12 cellular contexts compared by ENCODE assay signal in genomic region chr1:209926045-209926444, GRCh38. TPM values are rescaled to one million over a fixed set of nuclear protein-coding genes. Genes with fewer than 3 reads are reported as not detected.
DNase-seq lines count a peak whose midpoint lies in the region; ATAC-seq, FAIRE-seq and TF ChIP-seq lines count a peak whose summit lies in the region.
"Had no signal": no experiment of that assay in that cellular context is flagged by ENCODE, and none has a peak within 500 bp of the region (broad histone marks: within the 10 kb centered on the region; RNA-seq: fewer than 3 reads in every experiment).

No MANE protein-coding gene starts in this region.

- TF ChIP-seq CTCF in endothelial cell of umbilical vein (IDR thresholded peaks at IDR 0.05; ENCODE audit: extremely low read depth in 1 of 2, insufficient read depth in 1 of 2, low read depth in 1 of 2, low read length in 2 of 2) (no peak), endothelial cell (IDR thresholded peaks at IDR 0.05; ENCODE audit: unreplicated experiment) (no peak)

- no TSS peak for BruUV-seq in endothelial cell of umbilical vein (replicated peaks; lab: Mats Ljungman, UMichigan)

- intact Hi-C loops in endothelial cell of umbilical vein (cut with micrococcal nuclease): no loop called here

- no peaks in the 10 kb centered on the region for H3K4me1 Mint-ChIP-seq in activated naive CD4-positive, alpha-beta T cell treated with anti-CD3 and anti-CD28 coated beads, Interleukin-2, amount 10 ng/mL, durations not matched to agents 7 days and 5 days
- H3K4me1 Mint-ChIP-seq in endothelial cell (ENCODE audit: unreplicated experiment): peaks cover 8% of the 10 kb centered on the region

- no peak for ATAC-seq in GM18909 (IDR thresholded peaks at IDR 0.05; ENCODE audit: poor library complexity, unreplicated experiment)

- no peak overlapping the region for H3K9ac ChIP-seq in endothelial cell of umbilical vein (replicated peaks; ENCODE audit: extremely low read depth, insufficient read depth, low read length)

- in situ Hi-C loops in ACHN (cut with HindIII; ENCODE audit: low pct_ligation_motif_present, low pct_unique_long_range_greater_than_20kb, low sequenced_read_pairs): no loop called here

- no peaks in the 10 kb centered on the region for H3K27me3 ChIP-seq in endothelial cell of umbilical vein (ENCODE audit: control insufficient read depth in 2 of 2, insufficient read depth in 2 of 2, low read length in 2 of 2)

- dilution Hi-C loops in endothelial cell of umbilical vein (cut with MboI; ENCODE audit: extremely low pct_ligation_motif_present, low sequenced_read_pairs): no loop called here

- no peak overlapping the region for H3K4me2 ChIP-seq in endothelial cell of umbilical vein (ENCODE audit: insufficient read depth, low read length)

- DNase-seq in ACHN (peak; percentile 24), HPDE6-E6E7 (ENCODE audit: extremely low spot score) (peak; percentile 17), NCI-H446 (lab: John Stamatoyannopoulos, UW) (peak; percentile 89 to 95), endothelial cell of umbilical vein (ENCODE audit: low read depth, low spot score) (peak; percentile 78), endothelial cell (ENCODE audit: low spot score) (no peak), LoVo (ENCODE audit: low spot score) (no peak)
- no peak for DNase-seq in activated naive CD4-positive, alpha-beta T cell treated with anti-CD3 and anti-CD28 coated beads, Interleukin-2, amount 10 ng/mL, durations not matched to agents 7 days and 5 days
- DNase-seq: effector CD8-positive, alpha-beta T cell; midbrain had no signal

- no peaks in the 10 kb centered on the region for H3K36me3 ChIP-seq in endothelial cell of umbilical vein (ENCODE audit: control insufficient read depth in 2 of 2, extremely low read depth in 1 of 2, insufficient read depth in 2 of 2, low read length in 2 of 2)

- no peaks in the 10 kb centered on the region for H3K79me2 ChIP-seq in endothelial cell of umbilical vein (ENCODE audit: control insufficient read depth, insufficient read depth, low read length)

- peak; percentile 89 for FAIRE-seq in endothelial cell of umbilical vein (lab: Jason Lieb, UNC)

- H3K27ac Mint-ChIP-seq in activated naive CD4-positive, alpha-beta T cell treated with anti-CD3 and anti-CD28 coated beads, Interleukin-2, amount 10 ng/mL, durations not matched to agents 7 days and 5 days: no peak overlapping the region
- no peak overlapping the region for H3K27ac Mint-ChIP-seq in endothelial cell (ENCODE audit: unreplicated experiment)

- H3K36me3 Mint-ChIP-seq in activated naive CD4-positive, alpha-beta T cell treated with anti-CD3 and anti-CD28 coated beads, Interleukin-2, amount 10 ng/mL, durations not matched to agents 7 days and 5 days: no peaks in the 10 kb centered on the region
- no peaks in the 10 kb centered on the region for H3K36me3 Mint-ChIP-seq in endothelial cell (ENCODE audit: low read depth, unreplicated experiment)

- no peaks in the 10 kb centered on the region for H4K20me1 ChIP-seq in endothelial cell of umbilical vein (replicated peaks; ENCODE audit: control insufficient read depth, extremely low read depth, insufficient read depth, low read length)

- no peaks in the 10 kb centered on the region for H3K9me3 Mint-ChIP-seq in activated naive CD4-positive, alpha-beta T cell treated with anti-CD3 and anti-CD28 coated beads, Interleukin-2, amount 10 ng/mL, durations not matched to agents 7 days and 5 days
- H3K9me3 Mint-ChIP-seq in endothelial cell (ENCODE audit: unreplicated experiment): no peaks in the 10 kb centered on the region

- CTCF ChIA-PET in endothelial cell of umbilical vein (lab: Charles Lee): interaction anchor here (1.0 kb wide), 1 partner anchor 66 kb away, joined by 6 read pairs; no protein-coding TSS in a partner anchor
- CTCF ChIA-PET in activated naive CD4-positive, alpha-beta T cell treated with anti-CD3 and anti-CD28 coated beads, Interleukin-2, amount 10 ng/mL, durations not matched to agents 7 days and 5 days (lab: Charles Lee): interaction anchor here (0.8 to 1.1 kb wide), 2 partner anchors 68 to 135 kb away, joined by 3 read pairs; no protein-coding TSS in a partner anchor

- POLR2A ChIA-PET in endothelial cell of umbilical vein (lab: Charles Lee): no interaction called here

- no peaks in the 10 kb centered on the region for H3K9me1 ChIP-seq in endothelial cell of umbilical vein (replicated peaks; ENCODE audit: control insufficient read depth, extremely low read depth, insufficient read depth, low read length)

- H3K4me1 ChIP-seq in endothelial cell of umbilical vein (ENCODE audit: control insufficient read depth, extremely low read depth, insufficient read depth, low read length): no peaks in the 10 kb centered on the region

- no peak overlapping the region for H2AFZ ChIP-seq in endothelial cell of umbilical vein (ENCODE audit: low read depth, low read length)

- no peaks in the 10 kb centered on the region for H3K9me3 ChIP-seq in endothelial cell of umbilical vein (replicated peaks; ENCODE audit: control insufficient read depth, insufficient read depth, low read length)

- no peak overlapping the region for H3K4me3 ChIP-seq in endothelial cell of umbilical vein (replicated peaks in 1 of 3; ENCODE audit: insufficient read depth in 1 of 3, low read depth in 1 of 3, low read length in 3 of 3)

- H3K4me3 Mint-ChIP-seq in activated naive CD4-positive, alpha-beta T cell treated with anti-CD3 and anti-CD28 coated beads, Interleukin-2, amount 10 ng/mL, durations not matched to agents 7 days and 5 days: no peak overlapping the region
- H3K4me3 Mint-ChIP-seq in endothelial cell (ENCODE audit: unreplicated experiment): no peak overlapping the region

- H3K27me3 Mint-ChIP-seq in activated naive CD4-positive, alpha-beta T cell treated with anti-CD3 and anti-CD28 coated beads, Interleukin-2, amount 10 ng/mL, durations not matched to agents 7 days and 5 days: no peaks in the 10 kb centered on the region
- no peaks in the 10 kb centered on the region for H3K27me3 Mint-ChIP-seq in endothelial cell (ENCODE audit: unreplicated experiment)

- TF ChIP-seq POLR2A in endothelial cell of umbilical vein (IDR thresholded peaks at IDR 0.05; ENCODE audit: low read depth, low read length): no peak

- no peak overlapping the region for H3K27ac ChIP-seq in endothelial cell of umbilical vein (ENCODE audit: insufficient read depth, low read depth, low read length)
- H3K27ac ChIP-seq: C4-2B had no signal

TF ChIP-seq in endothelial cell of umbilical vein, 7 proteins besides CTCF, POLR2A, EP300 and RAD21:
- no peak for TF ChIP-seq MYC (IDR thresholded peaks at IDR 0.05; ENCODE audit: low read depth, low read length)
- TF ChIP-seq GATA2 (IDR thresholded peaks at IDR 0.05; ENCODE audit: insufficient read depth, insufficient read length, low read depth, low read length): no peak
- no peak for TF ChIP-seq POLR2AphosphoS5 (IDR thresholded peaks at IDR 0.05; ENCODE audit: insufficient read depth, low read depth, low read length)
- TF ChIP-seq MAX (IDR thresholded peaks at IDR 0.05; ENCODE audit: insufficient read depth, insufficient read length): no peak
- TF ChIP-seq JUN (IDR thresholded peaks at IDR 0.05; ENCODE audit: borderline replicate concordance, insufficient read depth, insufficient read length, low read depth): no peak
- TF ChIP-seq FOS (IDR thresholded peaks at IDR 0.05; ENCODE audit: borderline replicate concordance, insufficient read depth, low read length): no peak
- TF ChIP-seq EZH2 (IDR thresholded peaks at IDR 0.05; ENCODE audit: borderline replicate concordance, low read depth, low read length, severe bottlenecking): no peak

RNA-seq across cellular contexts. Expression of gene SYT14, which starts 12.0 kb away (rescaled TPM):
- 0.18 and 0.30 TPM in 2 replicates for total RNA-seq in endothelial cell of umbilical vein
- 0.08 TPM in 2 replicates for polyA plus RNA-seq in endothelial cell of umbilical vein
- polyA plus RNA-seq in endothelial cell of umbilical vein (2011; cell fraction: cytosol; rRNA removed): 0.11 and 0.12 TPM in 2 replicates
- polyA plus RNA-seq in endothelial cell of umbilical vein (2011; cell fraction: nucleus; rRNA removed): 0.28 and 0.42 TPM in 2 replicates
- polyA plus RNA-seq in endothelial cell of umbilical vein (2012): 3.9 and 5.3 TPM in 2 replicates
- 0.73 and 0.76 TPM in 2 replicates for polyA minus RNA-seq in endothelial cell of umbilical vein
- polyA minus RNA-seq in endothelial cell of umbilical vein (2011; cell fraction: cytosol; rRNA and poly(A)+ RNA removed): not detected
- 0.87 and 1.3 TPM in 2 replicates for polyA minus RNA-seq in endothelial cell of umbilical vein (2011; cell fraction: nucleus; rRNA and poly(A)+ RNA removed)
- total RNA-seq in endothelial cell (ENCODE audit: unreplicated experiment): 9.7 TPM
- total RNA-seq: activated CD8-positive, alpha-beta memory T cell treated with anti-CD3 and anti-CD28 coated beads for 36 hours had no signal

Comparison
In these comparisons a context has a peak if more than half of its experiments do, and no peak if none do; other contexts are left out.
1. DNase-seq: peak in ACHN (single experiment), HPDE6-E6E7 (single experiment), NCI-H446 (2 of 2) and endothelial cell of umbilical vein (single experiment); none in activated naive CD4-positive, alpha-beta T cell treated with anti-CD3 and anti-CD28 coated beads, Interleukin-2, amount 10 ng/mL, durations not matched to agents 7 days and 5 days (single experiment), endothelial cell (single experiment) and LoVo (single experiment).